9 cellular contexts compared by ENCODE assay signal in the genomic region with DNA sequence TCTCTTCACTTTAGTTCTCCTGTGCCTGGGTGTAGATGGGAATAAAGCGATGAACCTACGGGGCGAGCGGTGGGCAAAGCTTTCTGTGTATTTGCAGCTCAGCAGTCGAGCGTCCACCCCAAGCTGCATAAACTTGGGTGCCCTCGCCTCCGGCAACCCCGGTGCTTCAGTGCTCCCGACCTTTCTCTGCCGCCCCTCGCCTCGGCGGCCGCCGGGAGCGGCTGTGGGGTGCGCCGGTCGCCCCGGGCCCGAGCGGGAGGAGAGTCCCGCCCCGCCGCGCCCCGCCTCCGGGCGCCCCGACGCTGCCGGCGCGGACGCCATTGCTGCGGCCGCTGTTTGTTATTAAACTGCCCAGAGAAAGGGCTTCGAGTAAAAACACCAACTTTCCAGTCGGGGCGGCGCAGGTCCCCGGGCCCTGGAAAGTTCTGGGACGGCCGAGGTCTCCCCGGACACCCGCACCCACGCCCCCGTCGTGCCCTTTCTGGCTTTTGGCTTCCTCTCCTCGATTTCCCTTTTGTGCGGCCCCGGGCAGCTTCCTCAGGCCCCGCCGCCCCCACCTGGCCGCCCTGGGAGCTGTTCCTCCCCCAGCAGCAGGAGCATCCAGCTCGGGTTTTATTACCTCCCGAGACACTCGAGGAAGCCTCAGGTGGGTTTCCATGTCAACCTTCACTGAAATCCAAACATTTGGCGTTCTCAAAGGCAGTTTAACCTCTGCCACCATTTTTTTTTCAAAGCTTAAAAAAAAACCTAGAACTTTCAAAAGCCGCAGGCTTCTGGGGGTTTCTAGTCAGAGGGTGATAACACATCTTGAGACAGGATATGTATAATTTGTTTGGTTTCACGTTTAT.
A peak's percentile ranks its signal among the peaks of the same experiment; 100 is the strongest.
DNase-seq lines count a peak whose midpoint lies in the region; ATAC-seq, FAIRE-seq and TF ChIP-seq lines count a peak whose summit lies in the region.
"Had no signal": no experiment of that assay in that cellular context is flagged by ENCODE, and none has a peak within 500 bp of the region (broad histone marks: within the 10 kb centered on the region; RNA-seq: fewer than 3 reads in every experiment).

No MANE protein-coding gene starts in this region.

- no peak for TF ChIP-seq EP300 in H1 (IDR thresholded peaks at IDR 0.05; ENCODE audit: borderline replicate concordance in 1 of 2, low read depth in 2 of 2, low read length in 2 of 2)

- peak overlapping the region; percentile 14 to 55 (median 26); a peak in 6 of 8 replicates for H3K4me3 ChIP-seq in H1 (ENCODE audit: extremely low read depth in 1 of 4, insufficient read depth in 2 of 4, low read depth in 3 of 4, low read length in 4 of 4)
- H3K4me3 ChIP-seq in mononuclear cell (ENCODE audit: low read length): peak overlapping the region; percentile 52

- ATAC-seq in GM18519 (IDR thresholded peaks at IDR 0.05; ENCODE audit: low FRiP score, unreplicated experiment) (peak; percentile 49), HG03025 (IDR thresholded peaks at IDR 0.05; ENCODE audit: low FRiP score, unreplicated experiment) (peak; percentile 81)
- ATAC-seq in stimulated activated memory B cell treated with anti-CD40 and anti-IgM and Interleukin-4, amounts not matched to agents 10 μg/mL and 1 μg/mL and 100 μg/mL, for 72 hours: peak; percentile 88

- no peaks in the 10 kb centered on the region for H4K20me1 ChIP-seq in H1 (replicated peaks in 1 of 2; ENCODE audit: control insufficient read depth in 1 of 2, insufficient read depth in 2 of 2, low read length in 2 of 2)

- peak overlapping the region; percentile 68 for H3K18ac ChIP-seq in H1 (ENCODE audit: extremely low read depth, low read length)

- peak overlapping the region; percentile 10 for H3K56ac ChIP-seq in H1 (replicated peaks; ENCODE audit: insufficient read length, low read depth, low read length)

- H3K4me1 ChIP-seq in H1 (replicated peaks in 1 of 4; ENCODE audit: control insufficient read depth in 3 of 4, insufficient read depth in 4 of 4, low read length in 3 of 4): peaks cover 4 to 6% (median 5%) of the 10 kb centered on the region in 4 experiments; a peak in 6 of 7 replicates
- H3K4me1 ChIP-seq in mononuclear cell (ENCODE audit: insufficient read depth, low read length): peaks cover 8% of the 10 kb centered on the region

- TF ChIP-seq POLR2A in H1 (IDR thresholded peaks at IDR 0.05; ENCODE audit: control extremely low read depth in 1 of 2, low read depth in 2 of 2, low read length in 2 of 2): peak in 1 of 2 experiments; percentile 49; a peak in 2 of 3 replicates

- peak overlapping the region; percentile 46 to 56 for H3K4me2 ChIP-seq in H1 (ENCODE audit: insufficient read depth in 1 of 2, low read depth in 2 of 2, low read length in 2 of 2)

- H3K23me2 ChIP-seq in H1 (ENCODE audit: low read depth, low read length): no peaks in the 10 kb centered on the region

- no peak overlapping the region for H4K91ac ChIP-seq in H1 (replicated peaks; ENCODE audit: insufficient read length, low read length)

- H3K14ac ChIP-seq in H1 (ENCODE audit: insufficient read length): no peak overlapping the region

- H3K27ac ChIP-seq in 22Rv1: no peak overlapping the region
- peak overlapping the region; percentile 71; the same call in 1 of the 2 replicates for H3K27ac ChIP-seq in H1 (ENCODE audit: low read depth, low read length)

- peak overlapping the region; percentile 93 for H4K8ac ChIP-seq in H1 (ENCODE audit: extremely low read depth, insufficient read depth, low read length)

- H3K27me3 Mint-ChIP-seq in stimulated activated memory B cell treated with anti-CD40 and anti-IgM and Interleukin-4, amounts not matched to agents 10 μg/mL and 1 μg/mL and 100 μg/mL, for 72 hours: no peaks in the 10 kb centered on the region

- H2BK15ac ChIP-seq in H1 (ENCODE audit: low read length): no peak overlapping the region

- H2BK5ac ChIP-seq in H1 (ENCODE audit: low read depth, low read length): peak overlapping the region; percentile 69; the same call in 1 of the 2 replicates

- H3K23ac ChIP-seq in H1 (ENCODE audit: insufficient read length): no peak overlapping the region

- H3K4ac ChIP-seq in H1 (replicated peaks; ENCODE audit: insufficient read length, low read depth, low read length): peak overlapping the region; percentile 13

- TF ChIP-seq CTCF in 22Rv1 (IDR thresholded peaks at IDR 0.05): peak; percentile 45
- TF ChIP-seq CTCF in H1 (IDR thresholded peaks at IDR 0.05; ENCODE audit: control extremely low read depth in 1 of 3, insufficient read depth in 1 of 3, low read depth in 1 of 3, low read length in 3 of 3): no peak

- POLR2A ChIA-PET in H1 (lab: Charles Lee; ENCODE audit: partially characterized antibody): interaction anchor here (0.6 to 2.5 kb wide), 12 partner anchors 8 to 408 kb away, joined by 3 to 9 read pairs (median 4); a partner anchor contains a TSS

- H2AK5ac ChIP-seq in H1 (ENCODE audit: low read depth, low read length): no peak overlapping the region

- DNase-seq in NCI-H2227 treated with DMSO at 0.1 percent for 48 hours (lab: John Stamatoyannopoulos, UW) (peak; percentile 66), H1 (ENCODE audit: low read depth in 1 of 2, low spot score in 2 of 2) (peak in 1 of 2 experiments; percentile 75)
- peak; percentile 27 to 29 for DNase-seq in activated CD8-positive, alpha-beta memory T cell treated with anti-CD3 and anti-CD28 coated beads for 1 hour (ENCODE audit: extremely low read depth in 1 of 2, low read depth in 1 of 2)

- H3K9me3 ChIP-seq in H1 (ENCODE audit: insufficient read depth in 2 of 2, low read depth in 1 of 2, low read length in 1 of 2): no peaks in the 10 kb centered on the region
- no peaks in the 10 kb centered on the region for H3K9me3 ChIP-seq in mononuclear cell (ENCODE audit: low read depth, low read length)

- no peaks in the 10 kb centered on the region for H3K36me3 ChIP-seq in H1 (ENCODE audit: control insufficient read depth in 2 of 4, insufficient read depth in 4 of 4, low read length in 3 of 4)

- H3K36me3 Mint-ChIP-seq in stimulated activated memory B cell treated with anti-CD40 and anti-IgM and Interleukin-4, amounts not matched to agents 10 μg/mL and 1 μg/mL and 100 μg/mL, for 72 hours: no peaks in the 10 kb centered on the region

- TF ChIP-seq RAD21 in H1 (IDR thresholded peaks at IDR 0.05 in 1 of 2, conservative IDR thresholded peaks at IDR 0.05 in 1 of 2; ENCODE audit: low read depth in 2 of 2, low read length in 2 of 2): no peak

- H2BK120ac ChIP-seq in H1 (replicated peaks; ENCODE audit: low read depth, low read length): no peak overlapping the region

- peaks cover 26% of the 10 kb centered on the region for H3K4me1 Mint-ChIP-seq in stimulated activated memory B cell treated with anti-CD40 and anti-IgM and Interleukin-4, amounts not matched to agents 10 μg/mL and 1 μg/mL and 100 μg/mL, for 72 hours

- 63% methylated on average over 30 of the region's 62 CpGs; no CpG with 5 or more reads in 1 of the 2 experiments for WGBS in H1 (ENCODE audit: extremely low coverage in 1 of 2, insufficient coverage in 1 of 2, insufficient read length in 1 of 2, insufficient replicate concordance in 2 of 2, low coverage in 1 of 2, low lambda C conversion rate in 2 of 2, missing lambda C conversion rate in 1 of 2), 2 experiments

- H3K79me1 ChIP-seq in H1 (ENCODE audit: low read depth, low read length): no peaks in the 10 kb centered on the region

- H3K27ac Mint-ChIP-seq in stimulated activated memory B cell treated with anti-CD40 and anti-IgM and Interleukin-4, amounts not matched to agents 10 μg/mL and 1 μg/mL and 100 μg/mL, for 72 hours: peak overlapping the region; percentile 83

- H3K9ac ChIP-seq in H1 (replicated peaks in 1 of 4; ENCODE audit: extremely low read depth in 1 of 4, low read depth in 3 of 4, low read length in 3 of 4): peak overlapping the region in 3 of 4 experiments; percentile 48 to 78 (median 60); a peak in 5 of 7 replicates

- CTCF ChIA-PET in H1 (lab: Charles Lee; ENCODE audit: partially characterized antibody): interaction anchor here (0.5 to 6.8 kb wide), 15 partner anchors 10 to 483 kb away, joined by 3 to 63 read pairs (median 4); a partner anchor contains a TSS

- H2BK12ac ChIP-seq in H1 (ENCODE audit: low read depth, low read length): peak overlapping the region; percentile 92

- FAIRE-seq in H1 (lab: Jason Lieb, UNC): no peak
- FAIRE-seq: G401.6 had no signal

- no peaks in the 10 kb centered on the region for H3K79me2 ChIP-seq in H1 (ENCODE audit: control insufficient read depth in 1 of 2, insufficient read depth in 2 of 2, low read length in 2 of 2)

- H3K27me3 ChIP-seq in H1 (replicated peaks in 1 of 4; ENCODE audit: control insufficient read depth in 3 of 4, extremely low read depth in 1 of 4, insufficient read depth in 3 of 4, low read length in 3 of 4): no peaks in the 10 kb centered on the region
- H3K27me3 ChIP-seq in mononuclear cell (ENCODE audit: insufficient read depth, low read length): no peaks in the 10 kb centered on the region

- H2BK20ac ChIP-seq in H1 (ENCODE audit: low read length): no peak overlapping the region

- H4K5ac ChIP-seq in H1 (ENCODE audit: insufficient read length, low read depth, low read length): no peak overlapping the region

- H3K4me3 Mint-ChIP-seq in stimulated activated memory B cell treated with anti-CD40 and anti-IgM and Interleukin-4, amounts not matched to agents 10 μg/mL and 1 μg/mL and 100 μg/mL, for 72 hours: peak overlapping the region; percentile 81

- H2AFZ ChIP-seq in H1 (ENCODE audit: low read length): peak overlapping the region; percentile 92

- no peaks in the 10 kb centered on the region for H3K9me3 Mint-ChIP-seq in stimulated activated memory B cell treated with anti-CD40 and anti-IgM and Interleukin-4, amounts not matched to agents 10 μg/mL and 1 μg/mL and 100 μg/mL, for 72 hours

TF ChIP-seq in H1, 55 proteins besides CTCF, POLR2A, EP300 and RAD21 (continues in another document):
- TF ChIP-seq CREB1 (IDR thresholded peaks at IDR 0.05): no peak
- TF ChIP-seq TEAD4 (IDR thresholded peaks at IDR 0.05; ENCODE audit: low read depth, low read length): no peak
- TF ChIP-seq TBP (IDR thresholded peaks at IDR 0.05; ENCODE audit: low read depth, low read length): peak; percentile 28
- 0 out of 2 replicates have a peak, but pooled peaks have one; percentile 54 for TF ChIP-seq PHF8 (conservative IDR thresholded peaks at IDR 0.05; ENCODE audit: low read depth, low read length)
- TF ChIP-seq CBX5 (IDR thresholded peaks at IDR 0.05; ENCODE audit: low read depth, low read length): no peak
- no peak for TF ChIP-seq SRF (IDR thresholded peaks at IDR 0.05; ENCODE audit: low read depth, low read length)
- TF ChIP-seq TAF1 (IDR thresholded peaks at IDR 0.05; ENCODE audit: low read depth, low read length): peak; percentile 69
- TF ChIP-seq SP1 (IDR thresholded peaks at IDR 0.05; ENCODE audit: low read depth, low read length): peak; percentile 53; the same call in 1 of the 2 replicates
- TF ChIP-seq KDM4A (IDR thresholded peaks at IDR 0.05; ENCODE audit: low read depth, low read length, severe bottlenecking): peak; percentile 36
- no peak for TF ChIP-seq HDAC2 (IDR thresholded peaks at IDR 0.05; ENCODE audit: borderline replicate concordance in 1 of 2, low read depth in 2 of 2, low read length in 2 of 2)
